ENCODE assay signal across 8 cellular contexts in genomic region chr2:169716229-169716886, GRCh38. TPM values are rescaled to one million over a fixed set of nuclear protein-coding genes. Genes with fewer than 3 reads are reported as not detected.
DNase-seq lines count a peak whose midpoint lies in the region; ATAC-seq and TF ChIP-seq lines count a peak whose summit lies in the region.

No MANE protein-coding gene starts in this region.

- peaks cover 4% of the 10 kb centered on the region for H3K27me3 Mint-ChIP-seq in neural progenitor cell (ENCODE audit: insufficient read depth, low read depth)
- no peaks in the 10 kb centered on the region for H3K27me3 Mint-ChIP-seq in activated CD8-positive, alpha-beta T cell treated with anti-CD3 and anti-CD28 coated beads for 36 hours

- no peak overlapping the region for H3K4me3 Mint-ChIP-seq in neural progenitor cell
- H3K4me3 Mint-ChIP-seq in activated CD8-positive, alpha-beta T cell treated with anti-CD3 and anti-CD28 coated beads for 36 hours: no peak overlapping the region

- H3K9me3 ChIP-seq in duodenal mucosa (ENCODE audit: control insufficient read depth in 1 of 2, low read length in 2 of 2) (no peaks in the 10 kb centered on the region), neural progenitor cell (ENCODE audit: low read depth) (no peaks in the 10 kb centered on the region)

- CTCF ChIA-PET in activated CD8-positive, alpha-beta T cell treated with anti-CD3 and anti-CD28 coated beads for 36 hours (lab: Charles Lee): no interaction called here

- H2AFZ ChIP-seq in neural progenitor cell (replicated peaks): no peak overlapping the region

- intact Hi-C loops in activated CD8-positive, alpha-beta T cell treated with anti-CD3 and anti-CD28 coated beads for 36 hours (cut with micrococcal nuclease): no loop called here

- H3K9me3 Mint-ChIP-seq in neural progenitor cell: peaks cover 8% of the 10 kb centered on the region
- H3K9me3 Mint-ChIP-seq in activated CD8-positive, alpha-beta T cell treated with anti-CD3 and anti-CD28 coated beads for 36 hours: no peaks in the 10 kb centered on the region

- no peaks in the 10 kb centered on the region for H3K4me1 Mint-ChIP-seq in neural progenitor cell
- peaks cover 2% of the 10 kb centered on the region for H3K4me1 Mint-ChIP-seq in activated CD8-positive, alpha-beta T cell treated with anti-CD3 and anti-CD28 coated beads for 36 hours (ENCODE audit: low read depth)

- no peaks in the 10 kb centered on the region for H3K27me3 ChIP-seq in duodenal mucosa (ENCODE audit: control insufficient read depth in 1 of 2, insufficient read depth in 2 of 2, low read length in 2 of 2)
- H3K27me3 ChIP-seq in neural progenitor cell: no peaks in the 10 kb centered on the region

- no peaks in the 10 kb centered on the region for H3K79me2 ChIP-seq in neural progenitor cell (ENCODE audit: low read depth)

- H4K20me1 ChIP-seq in neural progenitor cell (ENCODE audit: low read depth): no peaks in the 10 kb centered on the region

- H3K36me3 Mint-ChIP-seq in neural progenitor cell: peaks cover 7% of the 10 kb centered on the region
- no peaks in the 10 kb centered on the region for H3K36me3 Mint-ChIP-seq in activated CD8-positive, alpha-beta T cell treated with anti-CD3 and anti-CD28 coated beads for 36 hours (ENCODE audit: low read depth)

- no peaks in the 10 kb centered on the region for H3F3A ChIP-seq in neural progenitor cell (ENCODE audit: low read depth)

- H3K9ac ChIP-seq in duodenal mucosa (ENCODE audit: low read depth in 1 of 2, low read length in 2 of 2) (peak overlapping the region in 1 of 2 donors; percentile 22), neural progenitor cell (no peak overlapping the region)

- H3K36me3 ChIP-seq in duodenal mucosa (ENCODE audit: control insufficient read depth in 1 of 2, insufficient read depth in 2 of 2, low read length in 2 of 2): no peaks in the 10 kb centered on the region
- H3K36me3 ChIP-seq in neural progenitor cell: no peaks in the 10 kb centered on the region

- H3K4me1 ChIP-seq in duodenal mucosa (ENCODE audit: control insufficient read depth in 1 of 2, insufficient read depth in 2 of 2, low read length in 2 of 2) (peaks cover 53 to 59% of the 10 kb centered on the region in 2 donors), neural progenitor cell (no peaks in the 10 kb centered on the region)

- H3K27ac Mint-ChIP-seq in neural progenitor cell: peak overlapping the region; percentile 26
- no peak overlapping the region for H3K27ac Mint-ChIP-seq in activated CD8-positive, alpha-beta T cell treated with anti-CD3 and anti-CD28 coated beads for 36 hours

- H3K4me2 ChIP-seq in neural progenitor cell: no peak overlapping the region

- TF ChIP-seq CTCF in C4-2B (conservative IDR thresholded peaks at IDR 0.05): no peak
- TF ChIP-seq CTCF in neural progenitor cell (IDR thresholded peaks at IDR 0.05): no peak
- no peak for TF ChIP-seq CTCF in activated CD8-positive, alpha-beta T cell treated with anti-CD3 and anti-CD28 coated beads for 36 hours (IDR thresholded peaks at IDR 0.05)

- DNase-seq in NCI-H146 (lab: John Stamatoyannopoulos, UW): peak; percentile 75
- DNase-seq in neural progenitor cell (ENCODE audit: low spot score): no peak
- no peak for DNase-seq in nucleus accumbens (lab: John Stamatoyannopoulos, UW)
- no peak for DNase-seq in activated CD8-positive, alpha-beta T cell treated with anti-CD3 and anti-CD28 coated beads for 36 hours
- no peak for DNase-seq in cerebellar cortex (ENCODE audit: low spot score)

- POLR2A ChIA-PET in activated CD8-positive, alpha-beta T cell treated with anti-CD3 and anti-CD28 coated beads for 36 hours (lab: Charles Lee): no interaction called here

- ATAC-seq in activated CD8-positive, alpha-beta T cell treated with anti-CD3 and anti-CD28 coated beads for 36 hours: no peak
- ATAC-seq in HG02571 (IDR thresholded peaks at IDR 0.05; ENCODE audit: unreplicated experiment): no peak

- peak overlapping the region; percentile 66 to 71 for H3K4me3 ChIP-seq in duodenal mucosa (ENCODE audit: low read depth in 1 of 2, low read length in 2 of 2)
- H3K4me3 ChIP-seq in neural progenitor cell: no peak overlapping the region

- H3K27ac ChIP-seq in C4-2B: peak overlapping the region; percentile 82
- H3K27ac ChIP-seq in duodenal mucosa (ENCODE audit: low read depth, low read length): no peak overlapping the region
- H3K27ac ChIP-seq in neural progenitor cell: no peak overlapping the region

RNA-seq across cellular contexts. Expression of gene KLHL23, which starts 17.3 kb away (rescaled TPM):
- total RNA-seq in neural progenitor cell (ENCODE audit: low replicate concordance): 72.4 and 107 TPM in 2 replicates
- 10 to 100 TPM in 1 of 2 experiments, 1 to 10 TPM in 1; 9.2 to 11.1 TPM for total RNA-seq in activated CD8-positive, alpha-beta T cell treated with anti-CD3 and anti-CD28 coated beads for 36 hours

RNA-seq across cellular contexts. Expression of gene PHOSPHO2, which starts 22.1 kb away (rescaled TPM):
- total RNA-seq in neural progenitor cell (ENCODE audit: low replicate concordance): 9.2 and 16.8 TPM in 2 replicates
- 1 to 10 TPM; 3.2 to 3.9 TPM for total RNA-seq in activated CD8-positive, alpha-beta T cell treated with anti-CD3 and anti-CD28 coated beads for 36 hours

RNA-seq across cellular contexts. Expression of gene CFAP210, which starts 22.2 kb away (rescaled TPM):
- total RNA-seq in neural progenitor cell (ENCODE audit: low replicate concordance): 1.2 and 2.5 TPM in 2 replicates
- not detected for total RNA-seq in activated CD8-positive, alpha-beta T cell treated with anti-CD3 and anti-CD28 coated beads for 36 hours
